ENCODE assay signal across 25 cellular contexts in the genomic region with DNA sequence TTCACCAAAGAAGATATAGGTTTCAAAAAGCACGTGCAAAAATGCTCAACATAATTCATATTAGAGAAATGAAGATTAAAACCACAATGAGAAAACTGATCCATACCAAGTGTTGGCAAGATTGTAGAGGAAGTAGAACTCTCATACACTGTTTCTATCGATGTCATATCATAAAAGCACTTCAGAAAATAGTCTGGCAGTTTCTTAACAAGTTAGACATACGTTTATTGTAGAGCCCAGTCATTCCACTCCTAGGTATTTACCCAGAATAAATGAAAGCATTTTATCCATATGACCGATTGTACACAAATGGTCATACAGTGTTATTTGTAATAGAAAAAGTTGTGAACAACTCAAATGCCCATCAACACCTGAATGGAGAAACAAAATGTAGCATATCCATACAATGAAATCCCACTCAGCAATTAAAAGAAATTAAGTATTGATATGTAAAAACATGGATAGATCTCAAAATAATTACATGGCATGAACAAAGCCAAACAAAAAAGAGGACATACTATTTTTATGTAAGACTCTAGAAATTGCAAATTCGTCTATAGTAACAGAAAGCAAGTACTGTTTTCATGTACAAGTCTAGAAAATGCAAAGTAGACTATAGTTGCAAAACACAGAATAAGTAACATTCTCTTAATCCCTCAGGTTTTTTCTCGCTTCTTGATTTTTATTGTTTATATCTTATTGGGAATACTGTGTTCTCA. TPM values are rescaled to one million over a fixed set of nuclear protein-coding genes. Genes with fewer than 3 reads are reported as not detected.
DNase-seq lines count a peak whose midpoint lies in the region; ATAC-seq and TF ChIP-seq lines count a peak whose summit lies in the region.
"Had no signal": no experiment of that assay in that cellular context is flagged by ENCODE, and none has a peak within 500 bp of the region (broad histone marks: within the 10 kb centered on the region; RNA-seq: fewer than 3 reads in every experiment).

No MANE protein-coding gene starts in this region.

- TF ChIP-seq POLR2A in right lobe of liver (IDR thresholded peaks at IDR 0.05) (no peak), heart left ventricle (IDR thresholded peaks at IDR 0.05) (no peak)

- H3K9me3 Mint-ChIP-seq in activated T-cell treated with anti-CD3 and anti-CD28 coated beads, Interleukin-2, amount 50 U/mL, for 72 hours, result peaks cover 2 to 4% of the 10 kb centered on the region in 2 donors
- H3K9me3 Mint-ChIP-seq in stimulated activated effector memory CD8-positive, alpha-beta T cell treated with anti-CD3 and anti-CD28 coated beads, Interleukin-12 subunit alpha, Interleukin-12 subunit beta, amount 100 ng/mL, for 72 hours, result no peaks in the 10 kb centered on the region

- TF ChIP-seq CTCF in right lobe of liver (IDR thresholded peaks at IDR 0.05) (no peak), heart left ventricle (IDR thresholded peaks at IDR 0.05) (no peak)

- H3K9me3 ChIP-seq in right lobe of liver, result no peaks in the 10 kb centered on the region
- peaks cover 0 to 41% (median 8%) of the 10 kb centered on the region in 12 donors for H3K9me3 ChIP-seq in heart left ventricle
- H3K9me3 ChIP-seq: mucosa of descending colon, transverse colon had no signal

- H3K27me3 Mint-ChIP-seq in activated T-cell treated with anti-CD3 and anti-CD28 coated beads, Interleukin-2, amount 50 U/mL, for 72 hours (ENCODE audit: low read depth), result no peaks in the 10 kb centered on the region
- H3K27me3 Mint-ChIP-seq: dendritic cell treated with granulocyte-macrophage colony-stimulating factor and Interleukin-4, amounts not matched to agents 40 ng/mL and 50 ng/mL, for 4 days; stimulated activated naive CD8-positive, alpha-beta T cell treated with anti-CD3 and anti-CD28 coated beads, Interleukin-15, Interleukin-2, amounts not matched to agents 100 ng/mL and 50 ng/mL, for 24 hours had no signal

- peak in 1 of 2 donors; percentile 36 for ATAC-seq in activated T-cell treated with anti-CD3 and anti-CD28 coated beads, Interleukin-2, amount 50 U/mL, for 72 hours (replicated peaks in 1 of 2)
- peak; percentile 52 for ATAC-seq in GM21619 (IDR thresholded peaks at IDR 0.05; ENCODE audit: unreplicated experiment)
- peak; percentile 64 for ATAC-seq in stimulated activated effector memory CD8-positive, alpha-beta T cell treated with anti-CD3 and anti-CD28 coated beads, Interleukin-12 subunit alpha, Interleukin-12 subunit beta, amount 100 ng/mL, for 72 hours
- no peak for ATAC-seq in right lobe of liver
- ATAC-seq in heart left ventricle, result no peak
- ATAC-seq: GM23338, HepG2, mucosa of descending colon had no signal

- peaks cover 19 to 67% of the 10 kb centered on the region in 2 donors for H3K36me3 Mint-ChIP-seq in activated T-cell treated with anti-CD3 and anti-CD28 coated beads, Interleukin-2, amount 50 U/mL, for 72 hours (ENCODE audit: insufficient read depth in 2 of 2)
- peaks cover 90% of the 10 kb centered on the region for H3K36me3 Mint-ChIP-seq in stimulated activated effector memory CD8-positive, alpha-beta T cell treated with anti-CD3 and anti-CD28 coated beads, Interleukin-12 subunit alpha, Interleukin-12 subunit beta, amount 100 ng/mL, for 72 hours

- H3K27ac ChIP-seq in right lobe of liver (no peak overlapping the region), heart left ventricle (no peak overlapping the region)
- H3K27ac ChIP-seq: cardiac muscle cell, transverse colon had no signal

- H3K27ac Mint-ChIP-seq in activated T-cell treated with anti-CD3 and anti-CD28 coated beads, Interleukin-2, amount 50 U/mL, for 72 hours, result peak overlapping the region; percentile 82
- H3K27ac Mint-ChIP-seq in stimulated activated effector memory CD8-positive, alpha-beta T cell treated with anti-CD3 and anti-CD28 coated beads, Interleukin-12 subunit alpha, Interleukin-12 subunit beta, amount 100 ng/mL, for 72 hours, result no peak overlapping the region
- H3K27ac Mint-ChIP-seq: dendritic cell treated with granulocyte-macrophage colony-stimulating factor and Interleukin-4, amounts not matched to agents 40 ng/mL and 50 ng/mL, for 4 days; GM23338; stimulated activated naive CD8-positive, alpha-beta T cell treated with anti-CD3 and anti-CD28 coated beads, Interleukin-15, Interleukin-2, amounts not matched to agents 100 ng/mL and 50 ng/mL, for 24 hours had no signal

- DNase-seq in activated T-cell treated with anti-CD3 and anti-CD28 coated beads, Interleukin-2, amount 50 U/mL, for 72 hours, result no peak
- no peak for DNase-seq in activated T-cell treated with anti-CD3 and anti-CD28 coated beads, Interleukin-2, amount 50 U/mL, for 48 hours
- DNase-seq in OCI-M1 (lab: John Stamatoyannopoulos, UW) (peak; percentile 62), right lobe of liver (no peak), NCI-H1092 treated with DMSO at 0.1 percent for 48 hours (lab: John Stamatoyannopoulos, UW) (no peak), heart left ventricle (no peak)
- DNase-seq in stimulated activated effector memory CD8-positive, alpha-beta T cell treated with anti-CD3 and anti-CD28 coated beads, Interleukin-12 subunit alpha, Interleukin-12 subunit beta, amount 100 ng/mL, for 72 hours (ENCODE audit: low spot score in 2 of 2), result no peak
- DNase-seq: activated CD4-positive, CD25-positive, alpha-beta regulatory T cell treated with anti-CD3 and anti-CD28 coated beads, Interleukin-2, amount 50 U/mL, for 72 hours; activated naive CD4-positive, alpha-beta T cell treated with Interleukin-2 at 50 U/mL for 16 hours; amygdala; GF-D8; mucosa of descending colon; NCI-H1436; NCI-H510A treated with DMSO at 0.1 percent for 48 hours; stimulated activated CD4-positive, alpha-beta T cell treated with anti-CD3 and anti-CD28 coated beads, Interleukin-1b, Interleukin-23, amount 100 ng/mL, for 48 hours; T1000; transverse colon had no signal

- H3K4me3 ChIP-seq in right lobe of liver (no peak overlapping the region), heart left ventricle (no peak overlapping the region)
- H3K4me3 ChIP-seq: cardiac muscle cell, GM23338, mucosa of descending colon, transverse colon had no signal

- H3K4me1 Mint-ChIP-seq in activated T-cell treated with anti-CD3 and anti-CD28 coated beads, Interleukin-2, amount 50 U/mL, for 72 hours (ENCODE audit: low read depth), result peaks cover 52% of the 10 kb centered on the region
- peaks cover 51% of the 10 kb centered on the region for H3K4me1 Mint-ChIP-seq in stimulated activated effector memory CD8-positive, alpha-beta T cell treated with anti-CD3 and anti-CD28 coated beads, Interleukin-12 subunit alpha, Interleukin-12 subunit beta, amount 100 ng/mL, for 72 hours
- H3K4me1 Mint-ChIP-seq: GM23338 had no signal

- H3K4me1 ChIP-seq in right lobe of liver (no peaks in the 10 kb centered on the region), heart left ventricle (peaks cover 0 to 34% (median 12%) of the 10 kb centered on the region in 12 donors)

- H3K4me3 Mint-ChIP-seq in activated T-cell treated with anti-CD3 and anti-CD28 coated beads, Interleukin-2, amount 50 U/mL, for 72 hours, result peak overlapping the region in 1 of 2 donors; percentile 18
- no peak overlapping the region for H3K4me3 Mint-ChIP-seq in stimulated activated effector memory CD8-positive, alpha-beta T cell treated with anti-CD3 and anti-CD28 coated beads, Interleukin-12 subunit alpha, Interleukin-12 subunit beta, amount 100 ng/mL, for 72 hours
- H3K4me3 Mint-ChIP-seq: CD14-positive monocyte; dendritic cell treated with granulocyte-macrophage colony-stimulating factor and Interleukin-4, amounts not matched to agents 40 ng/mL and 50 ng/mL, for 4 days; GM23338; neural crest cell; stimulated activated naive CD8-positive, alpha-beta T cell treated with anti-CD3 and anti-CD28 coated beads, Interleukin-15, Interleukin-2, amounts not matched to agents 100 ng/mL and 50 ng/mL, for 24 hours had no signal

- H3K36me3 ChIP-seq in right lobe of liver, result peaks cover 0 to 14% (median 11%) of the 10 kb centered on the region in 4 donors
- peaks cover 0 to 59% (median 35%) of the 10 kb centered on the region in 9 donors for H3K36me3 ChIP-seq in heart left ventricle

- intact Hi-C loops in right lobe of liver (cut with DNase I) (no loop called here), heart left ventricle (cut with DNase I) (no loop called here)

- WGBS in right lobe of liver (ENCODE audit: insufficient coverage, low coverage, low lambda C conversion rate, missing lambda C conversion rate), result 77% methylated on average over 6 of the region's 6 CpGs
- 71 to 77% (median 75%) methylated on average over 6 of the region's 6 CpGs for WGBS in heart left ventricle, 4 donors

- no peaks in the 10 kb centered on the region for H3K27me3 ChIP-seq in right lobe of liver
- no peaks in the 10 kb centered on the region for H3K27me3 ChIP-seq in heart left ventricle
- H3K27me3 ChIP-seq: cardiac muscle cell, transverse colon had no signal

RNA-seq across cellular contexts. Expression of a gene that starts 41.0 kb away (rescaled TPM):
- total RNA-seq in activated T-cell treated with anti-CD3 and anti-CD28 coated beads, Interleukin-2, amount 50 U/mL, for 72 hours, result 10 to 100 TPM; 94.0 to 97.7 TPM
- 10 to 100 TPM; 32.4 to 60.5 (median 37.9) TPM for total RNA-seq in right lobe of liver
- total RNA-seq in heart left ventricle, result 10 to 100 TPM; 33.3 to 69.7 (median 62.2) TPM
- 10 to 100 TPM; 36.1 to 44.7 TPM for polyA plus RNA-seq in heart left ventricle

Comparison
In these comparisons a context has a peak if more than half of its experiments do, and no peak if none do; other contexts are left out.
1. ATAC-seq: peak in GM21619 (single experiment) and stimulated activated effector memory CD8-positive, alpha-beta T cell treated with anti-CD3 and anti-CD28 coated beads, Interleukin-12 subunit alpha, Interleukin-12 subunit beta, amount 100 ng/mL, for 72 hours (single experiment); none in right lobe of liver (0 of 4) and heart left ventricle (0 of 4).